1 cellular context compared by ENCODE assay signal in the genomic region with DNA sequence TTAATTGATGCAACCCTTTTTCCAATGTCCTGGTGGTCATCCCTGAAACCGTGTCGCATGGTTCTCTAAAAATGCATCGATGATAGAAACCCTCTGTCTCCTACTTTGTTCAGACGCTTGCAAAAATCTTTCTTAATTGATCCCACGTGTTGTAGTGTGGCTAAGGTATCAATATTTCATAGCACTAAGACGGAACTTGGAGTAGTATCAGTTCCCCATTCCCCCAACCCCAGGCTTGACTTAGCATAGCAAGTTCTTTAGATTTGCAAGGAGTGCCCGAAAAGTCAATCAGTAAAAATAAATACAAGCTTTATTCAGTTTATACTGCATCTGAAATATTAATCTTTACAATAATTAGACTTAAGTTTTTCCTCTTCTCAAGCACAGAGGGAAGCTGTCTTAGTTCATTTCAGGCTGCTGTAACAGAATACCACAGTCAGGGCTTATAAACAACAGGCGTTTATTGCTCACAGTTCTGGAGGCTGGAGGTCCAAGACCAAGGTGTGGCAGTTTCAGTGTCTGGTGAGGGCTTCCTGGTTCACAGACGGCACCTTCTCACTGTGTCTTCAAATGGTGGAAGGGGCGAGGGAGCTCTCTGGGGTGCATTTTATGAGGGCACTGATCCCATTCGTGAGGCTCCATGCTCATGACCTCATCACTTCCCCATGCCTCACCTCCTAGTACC.
TF ChIP-seq lines count a peak whose summit lies in the region.

No MANE protein-coding gene starts in this region.

TF ChIP-seq in GM12878, 131 proteins besides CTCF, POLR2A, EP300 and RAD21 (continued from another document):
- TF ChIP-seq, protein P1, sequence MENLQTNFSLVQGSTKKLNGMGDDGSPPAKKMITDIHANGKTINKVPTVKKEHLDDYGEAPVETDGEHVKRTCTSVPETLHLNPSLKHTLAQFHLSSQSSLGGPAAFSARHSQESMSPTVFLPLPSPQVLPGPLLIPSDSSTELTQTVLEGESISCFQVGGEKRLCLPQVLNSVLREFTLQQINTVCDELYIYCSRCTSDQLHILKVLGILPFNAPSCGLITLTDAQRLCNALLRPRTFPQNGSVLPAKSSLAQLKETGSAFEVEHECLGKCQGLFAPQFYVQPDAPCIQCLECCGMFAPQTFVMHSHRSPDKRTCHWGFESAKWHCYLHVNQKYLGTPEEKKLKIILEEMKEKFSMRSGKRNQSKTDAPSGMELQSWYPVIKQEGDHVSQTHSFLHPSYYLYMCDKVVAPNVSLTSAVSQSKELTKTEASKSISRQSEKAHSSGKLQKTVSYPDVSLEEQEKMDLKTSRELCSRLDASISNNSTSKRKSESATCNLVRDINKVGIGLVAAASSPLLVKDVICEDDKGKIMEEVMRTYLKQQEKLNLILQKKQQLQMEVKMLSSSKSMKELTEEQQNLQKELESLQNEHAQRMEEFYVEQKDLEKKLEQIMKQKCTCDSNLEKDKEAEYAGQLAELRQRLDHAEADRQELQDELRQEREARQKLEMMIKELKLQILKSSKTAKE (IDR thresholded peaks at IDR 0.05; ENCODE audit: low read depth, poor library complexity, severe bottlenecking): no peak
- TF ChIP-seq, protein P2, sequence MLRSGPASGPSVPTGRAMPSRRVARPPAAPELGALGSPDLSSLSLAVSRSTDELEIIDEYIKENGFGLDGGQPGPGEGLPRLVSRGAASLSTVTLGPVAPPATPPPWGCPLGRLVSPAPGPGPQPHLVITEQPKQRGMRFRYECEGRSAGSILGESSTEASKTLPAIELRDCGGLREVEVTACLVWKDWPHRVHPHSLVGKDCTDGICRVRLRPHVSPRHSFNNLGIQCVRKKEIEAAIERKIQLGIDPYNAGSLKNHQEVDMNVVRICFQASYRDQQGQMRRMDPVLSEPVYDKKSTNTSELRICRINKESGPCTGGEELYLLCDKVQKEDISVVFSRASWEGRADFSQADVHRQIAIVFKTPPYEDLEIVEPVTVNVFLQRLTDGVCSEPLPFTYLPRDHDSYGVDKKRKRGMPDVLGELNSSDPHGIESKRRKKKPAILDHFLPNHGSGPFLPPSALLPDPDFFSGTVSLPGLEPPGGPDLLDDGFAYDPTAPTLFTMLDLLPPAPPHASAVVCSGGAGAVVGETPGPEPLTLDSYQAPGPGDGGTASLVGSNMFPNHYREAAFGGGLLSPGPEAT (IDR thresholded peaks at IDR 0.05; ENCODE audit: low read depth): no peak
- TF ChIP-seq NRF1 (conservative IDR thresholded peaks at IDR 0.05; ENCODE audit: low read depth, low read length) (no peak), RAD51 (IDR thresholded peaks at IDR 0.05) (peak; percentile 20; the same call in 1 of the 2 replicates), SPI1 (IDR thresholded peaks at IDR 0.05; ENCODE audit: borderline replicate concordance, insufficient read depth, low read depth, low read length) (peak; percentile 83), ASH2L (IDR thresholded peaks at IDR 0.05; ENCODE audit: borderline replicate concordance, low read depth) (no peak), CHD4 (IDR thresholded peaks at IDR 0.05) (no peak), BHLHE40 (IDR thresholded peaks at IDR 0.05; ENCODE audit: borderline replicate concordance in 1 of 2, low read depth in 2 of 2, low read length in 1 of 2) (peak in 1 of 2 experiments; percentile 9; a peak in 1 of 4 replicates), LARP7 (IDR thresholded peaks at IDR 0.05) (no peak)
- TF ChIP-seq, protein P3, sequence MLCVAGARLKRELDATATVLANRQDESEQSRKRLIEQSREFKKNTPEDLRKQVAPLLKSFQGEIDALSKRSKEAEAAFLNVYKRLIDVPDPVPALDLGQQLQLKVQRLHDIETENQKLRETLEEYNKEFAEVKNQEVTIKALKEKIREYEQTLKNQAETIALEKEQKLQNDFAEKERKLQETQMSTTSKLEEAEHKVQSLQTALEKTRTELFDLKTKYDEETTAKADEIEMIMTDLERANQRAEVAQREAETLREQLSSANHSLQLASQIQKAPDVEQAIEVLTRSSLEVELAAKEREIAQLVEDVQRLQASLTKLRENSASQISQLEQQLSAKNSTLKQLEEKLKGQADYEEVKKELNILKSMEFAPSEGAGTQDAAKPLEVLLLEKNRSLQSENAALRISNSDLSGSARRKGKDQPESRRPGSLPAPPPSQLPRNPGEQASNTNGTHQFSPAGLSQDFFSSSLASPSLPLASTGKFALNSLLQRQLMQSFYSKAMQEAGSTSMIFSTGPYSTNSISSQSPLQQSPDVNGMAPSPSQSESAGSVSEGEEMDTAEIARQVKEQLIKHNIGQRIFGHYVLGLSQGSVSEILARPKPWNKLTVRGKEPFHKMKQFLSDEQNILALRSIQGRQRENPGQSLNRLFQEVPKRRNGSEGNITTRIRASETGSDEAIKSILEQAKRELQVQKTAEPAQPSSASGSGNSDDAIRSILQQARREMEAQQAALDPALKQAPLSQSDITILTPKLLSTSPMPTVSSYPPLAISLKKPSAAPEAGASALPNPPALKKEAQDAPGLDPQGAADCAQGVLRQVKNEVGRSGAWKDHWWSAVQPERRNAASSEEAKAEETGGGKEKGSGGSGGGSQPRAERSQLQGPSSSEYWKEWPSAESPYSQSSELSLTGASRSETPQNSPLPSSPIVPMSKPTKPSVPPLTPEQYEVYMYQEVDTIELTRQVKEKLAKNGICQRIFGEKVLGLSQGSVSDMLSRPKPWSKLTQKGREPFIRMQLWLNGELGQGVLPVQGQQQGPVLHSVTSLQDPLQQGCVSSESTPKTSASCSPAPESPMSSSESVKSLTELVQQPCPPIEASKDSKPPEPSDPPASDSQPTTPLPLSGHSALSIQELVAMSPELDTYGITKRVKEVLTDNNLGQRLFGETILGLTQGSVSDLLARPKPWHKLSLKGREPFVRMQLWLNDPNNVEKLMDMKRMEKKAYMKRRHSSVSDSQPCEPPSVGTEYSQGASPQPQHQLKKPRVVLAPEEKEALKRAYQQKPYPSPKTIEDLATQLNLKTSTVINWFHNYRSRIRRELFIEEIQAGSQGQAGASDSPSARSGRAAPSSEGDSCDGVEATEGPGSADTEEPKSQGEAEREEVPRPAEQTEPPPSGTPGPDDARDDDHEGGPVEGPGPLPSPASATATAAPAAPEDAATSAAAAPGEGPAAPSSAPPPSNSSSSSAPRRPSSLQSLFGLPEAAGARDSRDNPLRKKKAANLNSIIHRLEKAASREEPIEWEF (IDR thresholded peaks at IDR 0.05; ENCODE audit: insufficient replicate concordance, low read depth, low read length): peak; percentile 81
- TF ChIP-seq, protein P4, sequence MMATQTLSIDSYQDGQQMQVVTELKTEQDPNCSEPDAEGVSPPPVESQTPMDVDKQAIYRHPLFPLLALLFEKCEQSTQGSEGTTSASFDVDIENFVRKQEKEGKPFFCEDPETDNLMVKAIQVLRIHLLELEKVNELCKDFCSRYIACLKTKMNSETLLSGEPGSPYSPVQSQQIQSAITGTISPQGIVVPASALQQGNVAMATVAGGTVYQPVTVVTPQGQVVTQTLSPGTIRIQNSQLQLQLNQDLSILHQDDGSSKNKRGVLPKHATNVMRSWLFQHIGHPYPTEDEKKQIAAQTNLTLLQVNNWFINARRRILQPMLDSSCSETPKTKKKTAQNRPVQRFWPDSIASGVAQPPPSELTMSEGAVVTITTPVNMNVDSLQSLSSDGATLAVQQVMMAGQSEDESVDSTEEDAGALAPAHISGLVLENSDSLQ (IDR thresholded peaks at IDR 0.05): no peak
- TF ChIP-seq, protein P5, sequence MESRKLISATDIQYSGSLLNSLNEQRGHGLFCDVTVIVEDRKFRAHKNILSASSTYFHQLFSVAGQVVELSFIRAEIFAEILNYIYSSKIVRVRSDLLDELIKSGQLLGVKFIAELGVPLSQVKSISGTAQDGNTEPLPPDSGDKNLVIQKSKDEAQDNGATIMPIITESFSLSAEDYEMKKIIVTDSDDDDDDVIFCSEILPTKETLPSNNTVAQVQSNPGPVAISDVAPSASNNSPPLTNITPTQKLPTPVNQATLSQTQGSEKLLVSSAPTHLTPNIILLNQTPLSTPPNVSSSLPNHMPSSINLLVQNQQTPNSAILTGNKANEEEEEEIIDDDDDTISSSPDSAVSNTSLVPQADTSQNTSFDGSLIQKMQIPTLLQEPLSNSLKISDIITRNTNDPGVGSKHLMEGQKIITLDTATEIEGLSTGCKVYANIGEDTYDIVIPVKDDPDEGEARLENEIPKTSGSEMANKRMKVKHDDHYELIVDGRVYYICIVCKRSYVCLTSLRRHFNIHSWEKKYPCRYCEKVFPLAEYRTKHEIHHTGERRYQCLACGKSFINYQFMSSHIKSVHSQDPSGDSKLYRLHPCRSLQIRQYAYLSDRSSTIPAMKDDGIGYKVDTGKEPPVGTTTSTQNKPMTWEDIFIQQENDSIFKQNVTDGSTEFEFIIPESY (IDR thresholded peaks at IDR 0.05): no peak
TF ChIP-seq in GM12878: peak in this region for 4.
